In genomic region chr9:15942806-15943424, GRCh38 we compare ENCODE assay signal across 17 cellular contexts.
"Had no signal": no experiment of that assay in that cellular context is flagged by ENCODE, and none has a peak within 500 bp of the region (broad histone marks: within the 10 kb centered on the region; RNA-seq: fewer than 3 reads in every experiment).

No MANE protein-coding gene starts in this region.

- H3K36me3 Mint-ChIP-seq: activated naive CD8-positive, alpha-beta T cell treated with anti-CD3 and anti-CD28 coated beads for 36 hours; immature natural killer cell; natural killer cell; stimulated activated memory B cell treated with anti-CD40 and anti-IgM and Interleukin-4, amounts not matched to agents 10 μg/mL and 1 μg/mL and 100 μg/mL, for 72 hours; type B pancreatic cell had no signal

- DNase-seq: activated CD4-positive, alpha-beta T cell treated with anti-CD3 and anti-CD28 coated beads, Interleukin-2, amount 50 U/mL, for 4 hours; activated naive CD8-positive, alpha-beta T cell treated with anti-CD3 and anti-CD28 coated beads for 36 hours; amniotic stem cell; endodermal cell; gastrocnemius medialis; head of caudate nucleus; immature natural killer cell; mesenchymal stem cell; natural killer cell; spleen; stimulated activated CD4-positive, alpha-beta T cell treated with anti-CD3 and anti-CD28 coated beads, Interleukin-4, amount 100 ng/mL, for 4 hours; T-helper 2 cell; testis; WERI-Rb-1 had no signal

- H3K27me3 Mint-ChIP-seq: activated naive CD8-positive, alpha-beta T cell treated with anti-CD3 and anti-CD28 coated beads for 36 hours; stimulated activated memory B cell treated with anti-CD40 and anti-IgM and Interleukin-4, amounts not matched to agents 10 μg/mL and 1 μg/mL and 100 μg/mL, for 72 hours; type B pancreatic cell had no signal

- H3K4me1 Mint-ChIP-seq: activated naive CD8-positive, alpha-beta T cell treated with anti-CD3 and anti-CD28 coated beads for 36 hours; endodermal cell; immature natural killer cell; natural killer cell; stimulated activated memory B cell treated with anti-CD40 and anti-IgM and Interleukin-4, amounts not matched to agents 10 μg/mL and 1 μg/mL and 100 μg/mL, for 72 hours had no signal

- H3K4me3 Mint-ChIP-seq: activated naive CD8-positive, alpha-beta T cell treated with anti-CD3 and anti-CD28 coated beads for 36 hours; activated T-helper 1 cell treated with anti-CD3 and anti-CD28 coated beads, Interleukin-12 subunit alpha, Interleukin-12 subunit beta, Interleukin-2, Interleukin-4 antibody, amounts not matched to agents 30 ng/mL and 10 ng/mL and 1 ng/mL, durations not matched to agents 14 hours and 24 hours and 36 hours; endodermal cell; immature natural killer cell; natural killer cell; stimulated activated memory B cell treated with anti-CD40 and anti-IgM and Interleukin-4, amounts not matched to agents 10 μg/mL and 1 μg/mL and 100 μg/mL, for 72 hours; type B pancreatic cell had no signal

- H3K27ac Mint-ChIP-seq: activated naive CD8-positive, alpha-beta T cell treated with anti-CD3 and anti-CD28 coated beads for 36 hours; activated T-helper 1 cell treated with anti-CD3 and anti-CD28 coated beads, Interleukin-12 subunit alpha, Interleukin-12 subunit beta, Interleukin-2, Interleukin-4 antibody, amounts not matched to agents 30 ng/mL and 10 ng/mL and 1 ng/mL, durations not matched to agents 14 hours and 24 hours and 36 hours; endodermal cell; immature natural killer cell; natural killer cell; stimulated activated memory B cell treated with anti-CD40 and anti-IgM and Interleukin-4, amounts not matched to agents 10 μg/mL and 1 μg/mL and 100 μg/mL, for 72 hours; type B pancreatic cell had no signal

- H3K9me3 Mint-ChIP-seq: endodermal cell; natural killer cell; stimulated activated memory B cell treated with anti-CD40 and anti-IgM and Interleukin-4, amounts not matched to agents 10 μg/mL and 1 μg/mL and 100 μg/mL, for 72 hours; type B pancreatic cell had no signal

- H3K4me3 ChIP-seq: gastrocnemius medialis, spleen, testis had no signal

- ATAC-seq: gastrocnemius medialis; natural killer cell; stimulated activated memory B cell treated with anti-CD40 and anti-IgM and Interleukin-4, amounts not matched to agents 10 μg/mL and 1 μg/mL and 100 μg/mL, for 72 hours had no signal
